In genomic region chr2:196159223-196159892, GRCh38 we compare ENCODE assay signal across 1 cellular context.
TF ChIP-seq lines count a peak whose summit lies in the region.

No MANE protein-coding gene starts in this region.

TF ChIP-seq in IMR-90, 13 proteins besides CTCF, POLR2A, EP300 and RAD21 (continued from another document):
- TF ChIP-seq, protein P1, sequence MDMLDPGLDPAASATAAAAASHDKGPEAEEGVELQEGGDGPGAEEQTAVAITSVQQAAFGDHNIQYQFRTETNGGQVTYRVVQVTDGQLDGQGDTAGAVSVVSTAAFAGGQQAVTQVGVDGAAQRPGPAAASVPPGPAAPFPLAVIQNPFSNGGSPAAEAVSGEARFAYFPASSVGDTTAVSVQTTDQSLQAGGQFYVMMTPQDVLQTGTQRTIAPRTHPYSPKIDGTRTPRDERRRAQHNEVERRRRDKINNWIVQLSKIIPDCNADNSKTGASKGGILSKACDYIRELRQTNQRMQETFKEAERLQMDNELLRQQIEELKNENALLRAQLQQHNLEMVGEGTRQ (IDR thresholded peaks at IDR 0.05; ENCODE audit: low read depth, low read length) = no peak
- TF ChIP-seq RCOR1 (IDR thresholded peaks at IDR 0.05; ENCODE audit: insufficient replicate concordance, low read length) (no peak), CHD1 (IDR thresholded peaks at IDR 0.05; ENCODE audit: low read depth, low read length) (no peak), RFX5 (IDR thresholded peaks at IDR 0.05; ENCODE audit: low read depth, low read length) (no peak), SMC3 (IDR thresholded peaks at IDR 0.05; ENCODE audit: low read depth, low read length) (no peak), MAFK (IDR thresholded peaks at IDR 0.05; ENCODE audit: low read depth, low read length) (no peak), MXI1 (IDR thresholded peaks at IDR 0.05; ENCODE audit: borderline replicate concordance, low read depth, low read length) (no peak), NFE2L2 (IDR thresholded peaks at IDR 0.05; ENCODE audit: low read depth, low read length) (no peak)
TF ChIP-seq in IMR-90: peak in this region for 0.
